23 cellular contexts compared by ENCODE assay signal in genomic region chr5:10363519-10364185, GRCh38. TPM values are rescaled to one million over a fixed set of nuclear protein-coding genes. Genes with fewer than 3 reads are reported as not detected.
DNase-seq lines count a peak whose midpoint lies in the region; ATAC-seq, FAIRE-seq and TF ChIP-seq lines count a peak whose summit lies in the region.
"Had no signal": no experiment of that assay in that cellular context is flagged by ENCODE, and none has a peak within 500 bp of the region (broad histone marks: within the 10 kb centered on the region; RNA-seq: fewer than 3 reads in every experiment).

No MANE protein-coding gene starts in this region.

- no peaks in the 10 kb centered on the region for H3K27me3 Mint-ChIP-seq in activated T-cell treated with anti-CD3 and anti-CD28 coated beads, Interleukin-2, amount 50 U/mL, for 24 hours
- no peaks in the 10 kb centered on the region for H3K27me3 Mint-ChIP-seq in CD8-positive, alpha-beta memory T cell
- H3K27me3 Mint-ChIP-seq in astrocyte (ENCODE audit: low read depth, unreplicated experiment) (no peaks in the 10 kb centered on the region), progenitor cell of endocrine pancreas (no peaks in the 10 kb centered on the region)
- H3K27me3 Mint-ChIP-seq: IgD-negative memory B cell had no signal

- H3K9ac ChIP-seq in astrocyte (ENCODE audit: low read length), result no peak overlapping the region
- H3K9ac ChIP-seq: BLaER1 treated with 17β-estradiol and CSF1 and Interleukin-3, amounts not matched to agents 10 nM and 100 nM; SK-N-SH had no signal

- peaks cover 31% of the 10 kb centered on the region for H3K36me3 Mint-ChIP-seq in activated T-cell treated with anti-CD3 and anti-CD28 coated beads, Interleukin-2, amount 50 U/mL, for 24 hours (ENCODE audit: low read depth)
- H3K36me3 Mint-ChIP-seq in CD8-positive, alpha-beta memory T cell, result peaks cover 0 to 15% (median 0%) of the 10 kb centered on the region in 3 donors
- H3K36me3 Mint-ChIP-seq in astrocyte (ENCODE audit: low read depth, unreplicated experiment), result peaks cover 2% of the 10 kb centered on the region
- H3K36me3 Mint-ChIP-seq in progenitor cell of endocrine pancreas (ENCODE audit: insufficient read depth), result peaks cover 11% of the 10 kb centered on the region
- H3K36me3 Mint-ChIP-seq: IgD-negative memory B cell had no signal

- H3K4me1 Mint-ChIP-seq in activated T-cell treated with anti-CD3 and anti-CD28 coated beads, Interleukin-2, amount 50 U/mL, for 24 hours (ENCODE audit: low read depth), result peaks cover 77% of the 10 kb centered on the region
- peaks cover 58 to 91% (median 81%) of the 10 kb centered on the region in 3 donors for H3K4me1 Mint-ChIP-seq in CD8-positive, alpha-beta memory T cell
- H3K4me1 Mint-ChIP-seq in astrocyte (ENCODE audit: low read depth, unreplicated experiment) (peaks cover 15% of the 10 kb centered on the region), progenitor cell of endocrine pancreas (ENCODE audit: low read depth) (peaks cover 2% of the 10 kb centered on the region)

- no peak overlapping the region for H3K4me2 ChIP-seq in astrocyte (ENCODE audit: low read length)
- H3K4me2 ChIP-seq: SK-N-SH had no signal

- CTCF ChIA-PET in CD8-positive, alpha-beta memory T cell (lab: Charles Lee), result interaction anchor here (1.0 kb wide), 1 partner anchor 80 kb away, joined by 3 read pairs; no protein-coding TSS in a partner anchor

- no peak for FAIRE-seq in astrocyte (lab: Jason Lieb, UNC)
- FAIRE-seq: D721Med, GM19239 had no signal

- no peak overlapping the region for H2AFZ ChIP-seq in astrocyte (ENCODE audit: low read depth, low read length)

- H3K36me3 ChIP-seq in CD8-positive, alpha-beta memory T cell (ENCODE audit: insufficient read depth, low read length), result no peaks in the 10 kb centered on the region
- no peaks in the 10 kb centered on the region for H3K36me3 ChIP-seq in astrocyte (ENCODE audit: insufficient read depth, low read length)
- no peaks in the 10 kb centered on the region for H3K36me3 ChIP-seq in right atrium auricular region
- H3K36me3 ChIP-seq in uterus, result no peaks in the 10 kb centered on the region

- no peak for ATAC-seq in GM21526 (IDR thresholded peaks at IDR 0.05; ENCODE audit: low FRiP score, unreplicated experiment)

- intact Hi-C loops in uterus (cut with DNase I; ENCODE audit: low total_unique reads), result no loop called here

- DNase-seq in activated T-cell treated with anti-CD3 and anti-CD28 coated beads, Interleukin-2, amount 50 U/mL, for 24 hours, result no peak
- DNase-seq in activated T-cell treated with anti-CD3 and anti-CD28 coated beads, Interleukin-2, amount 50 U/mL, for 48 hours, result no peak
- DNase-seq in CD8-positive, alpha-beta memory T cell, result no peak
- DNase-seq in astrocyte (ENCODE audit: low read depth) (no peak), progenitor cell of endocrine pancreas (ENCODE audit: low spot score, unreplicated experiment) (no peak), right atrium auricular region (ENCODE audit: low spot score) (no peak), uterus (no peak)
- DNase-seq: ACHN; EL; GF-D8; NCI-H2171; NCI-H345; NCI-H524; NCI-H774; NK-92 treated with Interleukin-12 subunit alpha and Interleukin-12 subunit beta, amount 100 ng/mL, for 24 hours; SIG-M5; SK-N-SH had no signal

- no peaks in the 10 kb centered on the region for H3K9me3 Mint-ChIP-seq in activated T-cell treated with anti-CD3 and anti-CD28 coated beads, Interleukin-2, amount 50 U/mL, for 24 hours
- H3K9me3 Mint-ChIP-seq in CD8-positive, alpha-beta memory T cell, result no peaks in the 10 kb centered on the region
- H3K9me3 Mint-ChIP-seq in astrocyte (ENCODE audit: unreplicated experiment), result no peaks in the 10 kb centered on the region
- H3K9me3 Mint-ChIP-seq in progenitor cell of endocrine pancreas (ENCODE audit: low read depth), result no peaks in the 10 kb centered on the region
- H3K9me3 Mint-ChIP-seq: IgD-negative memory B cell had no signal

- H3K4me3 Mint-ChIP-seq in activated T-cell treated with anti-CD3 and anti-CD28 coated beads, Interleukin-2, amount 50 U/mL, for 24 hours, result no peak overlapping the region
- H3K4me3 Mint-ChIP-seq in CD8-positive, alpha-beta memory T cell, result peak overlapping the region in 1 of 7 donors; percentile 33
- H3K4me3 Mint-ChIP-seq in astrocyte (ENCODE audit: unreplicated experiment), result no peak overlapping the region
- H3K4me3 Mint-ChIP-seq in progenitor cell of endocrine pancreas (ENCODE audit: low read depth), result no peak overlapping the region
- H3K4me3 Mint-ChIP-seq: IgD-negative memory B cell had no signal

- peak overlapping the region; percentile 16 for H3K27ac Mint-ChIP-seq in activated T-cell treated with anti-CD3 and anti-CD28 coated beads, Interleukin-2, amount 50 U/mL, for 24 hours
- H3K27ac Mint-ChIP-seq in CD8-positive, alpha-beta memory T cell, result peak overlapping the region in 5 of 8 donors; percentile 26 to 59 (median 30)
- H3K27ac Mint-ChIP-seq in astrocyte (ENCODE audit: unreplicated experiment) (peak overlapping the region; percentile 6), progenitor cell of endocrine pancreas (peak overlapping the region; percentile 75)

- peaks cover 100% of the 10 kb centered on the region for H3K79me2 ChIP-seq in astrocyte (ENCODE audit: insufficient read depth, low read length)

- TF ChIP-seq CTCF in astrocyte (IDR thresholded peaks at IDR 0.05; ENCODE audit: insufficient read depth, low read depth, low read length), result no peak
- no peak for TF ChIP-seq CTCF in progenitor cell of endocrine pancreas (IDR thresholded peaks at IDR 0.05; ENCODE audit: unreplicated experiment)
- no peak for TF ChIP-seq CTCF in right atrium auricular region (IDR thresholded peaks at IDR 0.05)
- TF ChIP-seq CTCF in uterus (IDR thresholded peaks at IDR 0.05), result no peak

- peaks cover 30% of the 10 kb centered on the region for H3K4me1 ChIP-seq in CD8-positive, alpha-beta memory T cell (ENCODE audit: insufficient read depth, low read length)
- peaks cover 9% of the 10 kb centered on the region for H3K4me1 ChIP-seq in astrocyte (ENCODE audit: insufficient read depth, low read length)
- H3K4me1 ChIP-seq in right atrium auricular region, result peaks cover 7 to 54% of the 10 kb centered on the region in 2 donors
- no peaks in the 10 kb centered on the region for H3K4me1 ChIP-seq in uterus

- TF ChIP-seq POLR2A in uterus (IDR thresholded peaks at IDR 0.05), result no peak

- H3K27ac ChIP-seq in CD8-positive, alpha-beta memory T cell (ENCODE audit: low read depth, low read length), result no peak overlapping the region
- H3K27ac ChIP-seq in astrocyte (ENCODE audit: low read depth, low read length) (no peak overlapping the region), right atrium auricular region (no peak overlapping the region), uterus (no peak overlapping the region)
- H3K27ac ChIP-seq: 22Rv1; BLaER1 treated with 17β-estradiol and CSF1 and Interleukin-3, amounts not matched to agents 10 nM and 100 nM had no signal

- no peaks in the 10 kb centered on the region for H3K9me3 ChIP-seq in CD8-positive, alpha-beta memory T cell (ENCODE audit: low read length)
- H3K9me3 ChIP-seq in astrocyte (ENCODE audit: insufficient read depth, low read depth, low read length) (no peaks in the 10 kb centered on the region), right atrium auricular region (no peaks in the 10 kb centered on the region), uterus (no peaks in the 10 kb centered on the region)
- H3K9me3 ChIP-seq: SK-N-SH had no signal

- no peaks in the 10 kb centered on the region for H3K27me3 ChIP-seq in CD8-positive, alpha-beta memory T cell (ENCODE audit: insufficient read depth, low read length, poor library complexity, severe bottlenecking)
- H3K27me3 ChIP-seq in astrocyte (ENCODE audit: insufficient read depth, low read length), result no peaks in the 10 kb centered on the region
- no peaks in the 10 kb centered on the region for H3K27me3 ChIP-seq in right atrium auricular region
- H3K27me3 ChIP-seq in uterus, result no peaks in the 10 kb centered on the region
- H3K27me3 ChIP-seq: BLaER1 treated with 17β-estradiol and CSF1 and Interleukin-3, amounts not matched to agents 10 nM and 100 nM had no signal

- H4K20me1 ChIP-seq in astrocyte (ENCODE audit: insufficient read depth, low read length), result peaks cover 88% of the 10 kb centered on the region

- H3K4me3 ChIP-seq in CD8-positive, alpha-beta memory T cell (ENCODE audit: low read length), result no peak overlapping the region
- H3K4me3 ChIP-seq in astrocyte (ENCODE audit: insufficient read depth, low read depth, low read length) (no peak overlapping the region), right atrium auricular region (no peak overlapping the region), uterus (no peak overlapping the region)
- H3K4me3 ChIP-seq: BLaER1 treated with 17β-estradiol and CSF1 and Interleukin-3, amounts not matched to agents 10 nM and 100 nM had no signal

- POLR2A ChIA-PET in CD8-positive, alpha-beta memory T cell (lab: Charles Lee), result no interaction called here

RNA-seq across cellular contexts. Expression of gene MARCHF6, which starts 10.2 kb away (rescaled TPM):
- total RNA-seq in CD8-positive, alpha-beta memory T cell, result 100 to 1,000 TPM; 103 to 110 TPM
- 54.2 TPM for polyA plus RNA-seq in CD8-positive, alpha-beta memory T cell
- 139 and 142 TPM in 2 replicates for total RNA-seq in astrocyte
- total RNA-seq in progenitor cell of endocrine pancreas, result 230 and 239 TPM in 2 replicates
- 100 to 1,000 TPM in 1 of 2 donors, 10 to 100 TPM in 1; 89.5 to 103 TPM for total RNA-seq in right atrium auricular region
- 100 to 1,000 TPM in 3 of 4 donors, 10 to 100 TPM in 1; 62.1 to 234 (median 178) TPM for total RNA-seq in uterus

RNA-seq across cellular contexts. Expression of gene CMBL, which starts 56.0 kb away (rescaled TPM):
- total RNA-seq in CD8-positive, alpha-beta memory T cell, result 1 to 10 TPM; 3.7 to 3.8 TPM
- 0.97 TPM for polyA plus RNA-seq in CD8-positive, alpha-beta memory T cell
- 32.6 and 39.7 TPM in 2 replicates for total RNA-seq in astrocyte
- total RNA-seq in progenitor cell of endocrine pancreas, result 10.0 and 13.6 TPM in 2 replicates
- total RNA-seq in right atrium auricular region, result 10 to 100 TPM in 1 of 2 donors, 1 to 10 TPM in 1; 5.9 to 20.7 TPM
- 10 to 100 TPM in 2 of 4 donors, 1 to 10 TPM in 2; 1.5 to 20.3 (median 9.1) TPM for total RNA-seq in uterus
- polyA plus RNA-seq: IgD-negative memory B cell had no signal

Comparison
In these comparisons a context has a peak if more than half of its experiments do, and no peak if none do; other contexts are left out.
1. H3K27ac Mint-ChIP-seq: peak in every context shown above with its lines; median percentile 75 in progenitor cell of endocrine pancreas; 30 in CD8-positive, alpha-beta memory T cell; 16 in activated T-cell treated with anti-CD3 and anti-CD28 coated beads, Interleukin-2, amount 50 U/mL, for 24 hours; 6 in astrocyte.